In the genomic region with DNA sequence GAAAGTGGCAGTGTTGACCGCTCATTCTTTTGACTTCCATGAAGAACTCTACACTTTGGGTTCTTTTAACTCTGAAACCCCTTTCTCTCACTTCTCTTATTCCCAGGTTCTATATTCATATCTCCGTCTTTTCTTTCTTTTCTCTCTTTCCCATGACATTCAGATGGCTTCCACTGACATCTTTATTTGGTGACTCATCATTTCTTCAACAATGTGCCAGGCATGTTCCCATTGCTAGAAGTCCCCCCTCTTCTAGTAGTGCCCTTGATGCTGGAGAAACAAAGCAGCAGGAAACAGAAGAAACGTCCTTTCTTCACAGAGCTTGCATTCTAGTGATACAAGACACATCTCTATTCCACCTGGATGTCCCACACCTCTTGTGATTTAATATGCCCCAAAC, we compare ENCODE assay signal across 4 cellular contexts.
TF ChIP-seq lines count a peak whose summit lies in the region.

No MANE protein-coding gene starts in this region.

TF ChIP-seq in SK-N-SH, 30 proteins besides CTCF, POLR2A, EP300 and RAD21:
- TF ChIP-seq, protein P1, sequence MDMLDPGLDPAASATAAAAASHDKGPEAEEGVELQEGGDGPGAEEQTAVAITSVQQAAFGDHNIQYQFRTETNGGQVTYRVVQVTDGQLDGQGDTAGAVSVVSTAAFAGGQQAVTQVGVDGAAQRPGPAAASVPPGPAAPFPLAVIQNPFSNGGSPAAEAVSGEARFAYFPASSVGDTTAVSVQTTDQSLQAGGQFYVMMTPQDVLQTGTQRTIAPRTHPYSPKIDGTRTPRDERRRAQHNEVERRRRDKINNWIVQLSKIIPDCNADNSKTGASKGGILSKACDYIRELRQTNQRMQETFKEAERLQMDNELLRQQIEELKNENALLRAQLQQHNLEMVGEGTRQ (IDR thresholded peaks at IDR 0.05; ENCODE audit: borderline replicate concordance, low read depth, low read length): no peak
- TF ChIP-seq SMC3 (IDR thresholded peaks at IDR 0.05; ENCODE audit: low read depth, low read length) (no peak), JUND (IDR thresholded peaks at IDR 0.05) (0 out of 2 replicates have a peak, but pooled peaks have one; percentile 8), FOXM1 (IDR thresholded peaks at IDR 0.05; ENCODE audit: low read depth) (no peak), SIN3A (IDR thresholded peaks at IDR 0.05; ENCODE audit: borderline replicate concordance, low read depth, low read length) (no peak)

TF ChIP-seq in SK-N-SH treated with all-trans-retinoic acid at 6 μM for 48 hours, 23 proteins besides CTCF, POLR2A, EP300 and RAD21:
- TF ChIP-seq TOX (CRISPR knock-in tag; IDR thresholded peaks at IDR 0.05; ENCODE audit: borderline replicate concordance): no peak
- no peak for TF ChIP-seq ARNTL (CRISPR knock-in tag; IDR thresholded peaks at IDR 0.05; ENCODE audit: borderline replicate concordance, low read depth)
- no peak for TF ChIP-seq GLIS3 (CRISPR knock-in tag; IDR thresholded peaks at IDR 0.05)
- TF ChIP-seq, protein P2, sequence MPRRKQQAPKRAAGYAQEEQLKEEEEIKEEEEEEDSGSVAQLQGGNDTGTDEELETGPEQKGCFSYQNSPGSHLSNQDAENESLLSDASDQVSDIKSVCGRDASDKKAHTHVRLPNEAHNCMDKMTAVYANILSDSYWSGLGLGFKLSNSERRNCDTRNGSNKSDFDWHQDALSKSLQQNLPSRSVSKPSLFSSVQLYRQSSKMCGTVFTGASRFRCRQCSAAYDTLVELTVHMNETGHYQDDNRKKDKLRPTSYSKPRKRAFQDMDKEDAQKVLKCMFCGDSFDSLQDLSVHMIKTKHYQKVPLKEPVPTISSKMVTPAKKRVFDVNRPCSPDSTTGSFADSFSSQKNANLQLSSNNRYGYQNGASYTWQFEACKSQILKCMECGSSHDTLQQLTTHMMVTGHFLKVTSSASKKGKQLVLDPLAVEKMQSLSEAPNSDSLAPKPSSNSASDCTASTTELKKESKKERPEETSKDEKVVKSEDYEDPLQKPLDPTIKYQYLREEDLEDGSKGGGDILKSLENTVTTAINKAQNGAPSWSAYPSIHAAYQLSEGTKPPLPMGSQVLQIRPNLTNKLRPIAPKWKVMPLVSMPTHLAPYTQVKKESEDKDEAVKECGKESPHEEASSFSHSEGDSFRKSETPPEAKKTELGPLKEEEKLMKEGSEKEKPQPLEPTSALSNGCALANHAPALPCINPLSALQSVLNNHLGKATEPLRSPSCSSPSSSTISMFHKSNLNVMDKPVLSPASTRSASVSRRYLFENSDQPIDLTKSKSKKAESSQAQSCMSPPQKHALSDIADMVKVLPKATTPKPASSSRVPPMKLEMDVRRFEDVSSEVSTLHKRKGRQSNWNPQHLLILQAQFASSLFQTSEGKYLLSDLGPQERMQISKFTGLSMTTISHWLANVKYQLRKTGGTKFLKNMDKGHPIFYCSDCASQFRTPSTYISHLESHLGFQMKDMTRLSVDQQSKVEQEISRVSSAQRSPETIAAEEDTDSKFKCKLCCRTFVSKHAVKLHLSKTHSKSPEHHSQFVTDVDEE (CRISPR knock-in tag; IDR thresholded peaks at IDR 0.05): no peak
- TF ChIP-seq OSR1 (CRISPR knock-in tag; IDR thresholded peaks at IDR 0.05): no peak
- TF ChIP-seq, protein P3, sequence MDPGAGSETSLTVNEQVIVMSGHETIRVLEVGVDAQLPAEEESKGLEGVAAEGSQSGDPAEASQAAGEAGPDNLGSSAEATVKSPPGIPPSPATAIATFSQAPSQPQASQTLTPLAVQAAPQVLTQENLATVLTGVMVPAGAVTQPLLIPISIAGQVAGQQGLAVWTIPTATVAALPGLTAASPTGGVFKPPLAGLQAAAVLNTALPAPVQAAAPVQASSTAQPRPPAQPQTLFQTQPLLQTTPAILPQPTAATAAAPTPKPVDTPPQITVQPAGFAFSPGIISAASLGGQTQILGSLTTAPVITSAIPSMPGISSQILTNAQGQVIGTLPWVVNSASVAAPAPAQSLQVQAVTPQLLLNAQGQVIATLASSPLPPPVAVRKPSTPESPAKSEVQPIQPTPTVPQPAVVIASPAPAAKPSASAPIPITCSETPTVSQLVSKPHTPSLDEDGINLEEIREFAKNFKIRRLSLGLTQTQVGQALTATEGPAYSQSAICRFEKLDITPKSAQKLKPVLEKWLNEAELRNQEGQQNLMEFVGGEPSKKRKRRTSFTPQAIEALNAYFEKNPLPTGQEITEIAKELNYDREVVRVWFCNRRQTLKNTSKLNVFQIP (CRISPR knock-in tag; IDR thresholded peaks at IDR 0.05; ENCODE audit: borderline replicate concordance, low read depth): no peak
- TF ChIP-seq SNAI2 (CRISPR knock-in tag; IDR thresholded peaks at IDR 0.05): no peak

TF ChIP-seq in IMR-90, 13 proteins besides CTCF, POLR2A, EP300 and RAD21:
- peak; percentile 42 for TF ChIP-seq NFE2L2 (IDR thresholded peaks at IDR 0.05; ENCODE audit: low read depth, low read length)
- TF ChIP-seq MAFK (IDR thresholded peaks at IDR 0.05; ENCODE audit: low read depth, low read length): peak; percentile 52
- no peak for TF ChIP-seq SMC3 (IDR thresholded peaks at IDR 0.05; ENCODE audit: low read depth, low read length)
- 0 out of 2 replicates have a peak, but pooled peaks have one; percentile 23 for TF ChIP-seq FOS (IDR thresholded peaks at IDR 0.05; ENCODE audit: low read depth, low read length)
- no peak for TF ChIP-seq MAZ (IDR thresholded peaks at IDR 0.05; ENCODE audit: borderline replicate concordance, low read depth, low read length)

TF ChIP-seq in K562, 482 proteins besides CTCF, POLR2A, EP300 and RAD21:
- TF ChIP-seq MAFG (tag; conservative IDR thresholded peaks at IDR 0.05) (peak; percentile 25; the same call in 1 of the 2 replicates), GATAD2A (IDR thresholded peaks at IDR 0.05) (no peak), ZNF316 (IDR thresholded peaks at IDR 0.05) (peak; percentile 69), C11orf30 (IDR thresholded peaks at IDR 0.05; ENCODE audit: low read depth) (0 out of 2 replicates have a peak, but pooled peaks have one; percentile 25), ZC3H4 (CRISPR knock-in tag; IDR thresholded peaks at IDR 0.05; ENCODE audit: borderline replicate concordance) (no peak)
- TF ChIP-seq, protein P4, sequence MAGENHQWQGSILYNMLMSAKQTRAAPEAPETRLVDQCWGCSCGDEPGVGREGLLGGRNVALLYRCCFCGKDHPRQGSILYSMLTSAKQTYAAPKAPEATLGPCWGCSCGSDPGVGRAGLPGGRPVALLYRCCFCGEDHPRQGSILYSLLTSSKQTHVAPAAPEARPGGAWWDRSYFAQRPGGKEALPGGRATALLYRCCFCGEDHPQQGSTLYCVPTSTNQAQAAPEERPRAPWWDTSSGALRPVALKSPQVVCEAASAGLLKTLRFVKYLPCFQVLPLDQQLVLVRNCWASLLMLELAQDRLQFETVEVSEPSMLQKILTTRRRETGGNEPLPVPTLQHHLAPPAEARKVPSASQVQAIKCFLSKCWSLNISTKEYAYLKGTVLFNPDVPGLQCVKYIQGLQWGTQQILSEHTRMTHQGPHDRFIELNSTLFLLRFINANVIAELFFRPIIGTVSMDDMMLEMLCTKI (IDR thresholded peaks at IDR 0.05; ENCODE audit: partially characterized antibody): no peak
TF ChIP-seq in K562: peak in this region for 3.
